In the genomic region with DNA sequence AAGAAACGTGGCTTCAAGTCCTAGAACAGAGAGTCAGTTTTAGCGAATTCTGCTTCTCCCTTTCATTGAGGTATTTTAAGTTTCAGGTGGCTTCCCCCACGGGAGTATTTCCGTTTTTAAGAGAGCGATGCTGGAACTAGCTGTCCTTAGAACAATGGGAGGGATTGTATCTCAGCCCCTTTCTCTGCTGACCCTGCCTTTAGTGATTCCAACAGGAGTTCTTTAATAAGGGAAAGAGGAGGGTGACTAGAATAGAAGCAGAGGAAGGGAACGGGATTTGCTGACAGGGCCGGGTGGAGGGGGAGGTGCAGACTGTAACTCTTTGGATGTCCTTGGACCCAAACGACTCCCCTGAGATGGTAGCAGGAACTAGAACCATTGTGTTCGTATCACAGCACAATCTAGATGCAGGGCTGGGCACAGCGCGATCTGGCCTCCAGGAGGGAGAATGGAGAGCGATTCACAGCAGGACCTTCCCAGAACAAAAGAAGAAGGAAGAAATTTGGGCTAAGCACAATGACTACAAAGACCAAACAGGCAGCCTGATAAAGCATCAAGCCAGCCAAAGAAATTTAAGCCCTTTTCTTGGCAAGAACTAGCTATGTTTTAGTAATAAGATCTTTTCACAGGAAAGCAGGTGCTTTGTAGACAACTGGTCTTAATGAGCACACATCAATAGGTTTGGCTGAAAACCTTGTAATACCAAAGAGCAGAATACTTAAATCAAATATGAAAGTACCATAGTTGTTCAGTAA, we compare ENCODE assay signal across 14 cellular contexts. TPM values are rescaled to one million over a fixed set of nuclear protein-coding genes. Genes with fewer than 3 reads are reported as not detected.
DNase-seq lines count a peak whose midpoint lies in the region; ATAC-seq, FAIRE-seq and TF ChIP-seq lines count a peak whose summit lies in the region.
"Had no signal": no experiment of that assay in that cellular context is flagged by ENCODE, and none has a peak within 500 bp of the region (broad histone marks: within the 10 kb centered on the region; RNA-seq: fewer than 3 reads in every experiment).

No MANE protein-coding gene starts in this region.

- intact Hi-C loops in Caco-2 (cut with micrococcal nuclease; ENCODE audit: unreplicated experiment): no loop called here

- H3K36me3 Mint-ChIP-seq in nephron progenitor cell (ENCODE audit: low read depth) (no peaks in the 10 kb centered on the region), Caco-2 (ENCODE audit: insufficient read depth, unreplicated experiment) (no peaks in the 10 kb centered on the region)
- H3K36me3 Mint-ChIP-seq in activated CD8-positive, alpha-beta memory T cell treated with anti-CD3 and anti-CD28 coated beads, Interleukin-2, amount 10 ng/mL, durations not matched to agents 7 days and 5 days: no peaks in the 10 kb centered on the region
- H3K36me3 Mint-ChIP-seq: activated naive CD8-positive, alpha-beta T cell had no signal

- H3K27me3 ChIP-seq in bronchial epithelial cell (ENCODE audit: control insufficient read depth, insufficient read depth, low read length): peaks cover 3% of the 10 kb centered on the region
- H3K27me3 ChIP-seq in Caco-2 (replicated peaks; ENCODE audit: control insufficient read depth, insufficient read depth, low read length): no peaks in the 10 kb centered on the region
- H3K27me3 ChIP-seq: BLaER1 treated with 17β-estradiol and CSF1 and Interleukin-3, amounts not matched to agents 10 nM and 100 nM had no signal

- peak; percentile 60 for FAIRE-seq in bronchial epithelial cell (lab: Jason Lieb, UNC)
- FAIRE-seq: islet of Langerhans had no signal

- ATAC-seq in activated CD8-positive, alpha-beta memory T cell treated with anti-CD3 and anti-CD28 coated beads, Interleukin-2, amount 10 ng/mL, durations not matched to agents 7 days and 5 days: no peak
- ATAC-seq in GM18858 (IDR thresholded peaks at IDR 0.05; ENCODE audit: unreplicated experiment): no peak

- H3K4me3 Mint-ChIP-seq in nephron progenitor cell: peak overlapping the region; percentile 26
- H3K4me3 Mint-ChIP-seq in activated CD8-positive, alpha-beta memory T cell treated with anti-CD3 and anti-CD28 coated beads, Interleukin-2, amount 10 ng/mL, durations not matched to agents 7 days and 5 days: no peak overlapping the region
- no peak overlapping the region for H3K4me3 Mint-ChIP-seq in Caco-2 (ENCODE audit: unreplicated experiment)
- H3K4me3 Mint-ChIP-seq: activated B cell treated with CpG ODN at 0.5 μM for 24 hours; activated naive CD8-positive, alpha-beta T cell had no signal

- H3K27ac Mint-ChIP-seq in nephron progenitor cell (peak overlapping the region; percentile 91), Caco-2 (ENCODE audit: unreplicated experiment) (no peak overlapping the region)
- no peak overlapping the region for H3K27ac Mint-ChIP-seq in activated CD8-positive, alpha-beta memory T cell treated with anti-CD3 and anti-CD28 coated beads, Interleukin-2, amount 10 ng/mL, durations not matched to agents 7 days and 5 days
- H3K27ac Mint-ChIP-seq: activated B cell treated with CpG ODN at 0.5 μM for 24 hours; activated naive CD8-positive, alpha-beta T cell had no signal

- no peaks in the 10 kb centered on the region for H3K36me3 ChIP-seq in bronchial epithelial cell (ENCODE audit: control insufficient read depth, insufficient read depth, low read length)
- no peaks in the 10 kb centered on the region for H3K36me3 ChIP-seq in Caco-2 (ENCODE audit: control insufficient read depth, insufficient read depth, low read length)
- H3K36me3 ChIP-seq: BLaER1 treated with 17β-estradiol and CSF1 and Interleukin-3, amounts not matched to agents 10 nM and 100 nM had no signal

- H3K9me3 ChIP-seq in Caco-2: no peaks in the 10 kb centered on the region

- POLR2A ChIA-PET in Caco-2 (lab: Charles Lee): no interaction called here

- no TSS peak for BruUV-seq in Caco-2 (replicated peaks; lab: Mats Ljungman, UMichigan)

- H3K27me3 Mint-ChIP-seq in nephron progenitor cell (ENCODE audit: low read depth, poor library complexity) (peaks cover 17% of the 10 kb centered on the region), Caco-2 (ENCODE audit: insufficient read depth, unreplicated experiment) (no peaks in the 10 kb centered on the region)
- H3K27me3 Mint-ChIP-seq in activated CD8-positive, alpha-beta memory T cell treated with anti-CD3 and anti-CD28 coated beads, Interleukin-2, amount 10 ng/mL, durations not matched to agents 7 days and 5 days: peaks cover 52% of the 10 kb centered on the region

- no peaks in the 10 kb centered on the region for H3K4me1 ChIP-seq in Caco-2
- H3K4me1 ChIP-seq: BLaER1 treated with 17β-estradiol and CSF1 and Interleukin-3, amounts not matched to agents 10 nM and 100 nM had no signal

- H3K9me3 Mint-ChIP-seq in nephron progenitor cell: peaks cover 8% of the 10 kb centered on the region
- no peaks in the 10 kb centered on the region for H3K9me3 Mint-ChIP-seq in activated CD8-positive, alpha-beta memory T cell treated with anti-CD3 and anti-CD28 coated beads, Interleukin-2, amount 10 ng/mL, durations not matched to agents 7 days and 5 days (ENCODE audit: low read depth)
- H3K9me3 Mint-ChIP-seq in Caco-2 (ENCODE audit: unreplicated experiment): no peaks in the 10 kb centered on the region
- H3K9me3 Mint-ChIP-seq: activated B cell treated with CpG ODN at 0.5 μM for 24 hours had no signal

- H3K4me3 ChIP-seq in bronchial epithelial cell (ENCODE audit: low read depth, low read length) (no peak overlapping the region), Caco-2 (ENCODE audit: low read depth, low read length) (no peak overlapping the region)
- H3K4me3 ChIP-seq: BLaER1 treated with 17β-estradiol and CSF1 and Interleukin-3, amounts not matched to agents 10 nM and 100 nM; coronary artery; skin epidermis had no signal

- H3K4me1 Mint-ChIP-seq in nephron progenitor cell (peaks cover 29% of the 10 kb centered on the region), Caco-2 (ENCODE audit: low read depth, unreplicated experiment) (peaks cover 6% of the 10 kb centered on the region)
- no peaks in the 10 kb centered on the region for H3K4me1 Mint-ChIP-seq in activated CD8-positive, alpha-beta memory T cell treated with anti-CD3 and anti-CD28 coated beads, Interleukin-2, amount 10 ng/mL, durations not matched to agents 7 days and 5 days
- H3K4me1 Mint-ChIP-seq: activated B cell treated with CpG ODN at 0.5 μM for 24 hours had no signal

- no peak for TF ChIP-seq CTCF in bronchial epithelial cell (IDR thresholded peaks at IDR 0.05; ENCODE audit: insufficient read depth, low read length, severe bottlenecking)
- TF ChIP-seq CTCF in nephron progenitor cell (IDR thresholded peaks at IDR 0.05): no peak
- no peak for TF ChIP-seq CTCF in Caco-2 (IDR thresholded peaks at IDR 0.05; ENCODE audit: insufficient read depth in 1 of 2, low read depth in 1 of 2, low read length in 1 of 2, severe bottlenecking in 1 of 2, unreplicated experiment in 1 of 2)

- peak; percentile 45 for DNase-seq in DMS79 treated with DMSO at 0.1 percent for 48 hours (lab: John Stamatoyannopoulos, UW)
- peak; percentile 68 for DNase-seq in NCI-H1092 (lab: John Stamatoyannopoulos, UW)
- DNase-seq in bronchial epithelial cell (ENCODE audit: low read depth): no peak
- DNase-seq in nephron progenitor cell: no peak
- no peak for DNase-seq in activated effector memory CD4-positive, alpha-beta T cell treated with anti-CD3 and anti-CD28 coated beads, Interleukin-2, amount 50 U/mL, for 16 hours
- no peak for DNase-seq in activated CD8-positive, alpha-beta memory T cell treated with anti-CD3 and anti-CD28 coated beads, Interleukin-2, amount 10 ng/mL, durations not matched to agents 7 days and 5 days
- no peak for DNase-seq in Caco-2
- DNase-seq: activated B cell treated with CpG ODN at 0.5 μM for 24 hours had no signal

- CTCF ChIA-PET in activated CD8-positive, alpha-beta memory T cell treated with anti-CD3 and anti-CD28 coated beads, Interleukin-2, amount 10 ng/mL, durations not matched to agents 7 days and 5 days (lab: Charles Lee): no interaction called here
- CTCF ChIA-PET in Caco-2 (lab: Charles Lee): no interaction called here

RNA-seq across cellular contexts. Expression of gene RTTN, which starts 15.8 kb away (rescaled TPM):
- total RNA-seq in bronchial epithelial cell: 22.0 and 31.3 TPM in 2 replicates
- 10 to 100 TPM; 30.3 to 42.3 TPM for total RNA-seq in activated CD8-positive, alpha-beta memory T cell treated with anti-CD3 and anti-CD28 coated beads, Interleukin-2, amount 10 ng/mL, durations not matched to agents 7 days and 5 days
- total RNA-seq in Caco-2 (2022): 12.1 and 14.6 TPM in 2 replicates

Comparison
In these comparisons a context has a peak if more than half of its experiments do, and no peak if none do; other contexts are left out.
1. DNase-seq: peak in DMS79 treated with DMSO at 0.1 percent for 48 hours (single experiment) and NCI-H1092 (single experiment); none in bronchial epithelial cell (single experiment), nephron progenitor cell (single experiment), activated effector memory CD4-positive, alpha-beta T cell treated with anti-CD3 and anti-CD28 coated beads, Interleukin-2, amount 50 U/mL, for 16 hours (single experiment), activated CD8-positive, alpha-beta memory T cell treated with anti-CD3 and anti-CD28 coated beads, Interleukin-2, amount 10 ng/mL, durations not matched to agents 7 days and 5 days (single experiment) and Caco-2 (0 of 2).